8 cellular contexts compared by ENCODE assay signal in the genomic region with DNA sequence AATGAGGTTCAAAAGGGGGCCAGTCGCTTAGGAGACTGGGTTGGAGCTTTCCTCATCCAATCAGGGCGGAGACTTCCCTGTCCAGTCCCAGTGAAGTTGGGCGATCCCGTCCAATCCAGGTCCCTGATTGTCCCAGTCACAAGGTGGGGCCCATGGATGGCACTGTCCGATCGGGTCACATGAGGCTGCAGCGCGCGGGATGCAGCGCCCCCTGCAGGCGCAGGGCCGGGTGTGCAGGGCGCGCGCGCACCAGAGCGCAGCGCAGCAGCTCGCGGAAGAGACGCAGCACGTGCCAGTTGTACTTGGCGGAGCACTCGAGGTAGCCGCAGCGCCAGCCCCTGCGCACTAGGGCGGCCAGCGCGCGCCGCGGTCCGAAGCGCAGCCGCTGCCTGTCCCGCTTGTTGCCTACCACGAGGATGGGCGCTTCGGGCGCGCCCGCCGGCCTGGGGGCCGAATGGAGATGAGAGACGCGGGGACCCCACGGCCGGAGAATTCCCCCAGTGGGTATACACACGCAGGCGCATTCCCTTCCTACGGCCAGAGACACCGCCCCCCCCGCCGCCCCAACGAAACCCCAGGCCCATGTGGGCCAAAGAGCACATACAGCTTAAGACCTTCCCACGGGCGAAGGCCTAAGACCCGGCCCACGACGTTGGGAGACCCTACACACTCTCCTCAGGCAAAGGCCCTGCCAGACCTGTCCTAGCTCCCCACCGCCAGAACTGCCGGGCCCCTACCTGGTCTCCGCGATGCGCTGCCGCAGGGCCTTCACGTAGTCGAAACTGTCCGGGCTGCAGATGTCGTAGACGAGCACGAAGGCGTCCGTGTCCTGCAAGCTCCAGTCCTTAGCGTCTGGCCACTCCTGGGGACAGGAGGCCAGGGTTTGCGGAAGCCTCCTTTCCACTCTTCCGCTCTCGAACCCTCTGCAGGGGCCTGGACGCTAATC. TPM values are rescaled to one million over a fixed set of nuclear protein-coding genes. Genes with fewer than 3 reads are reported as not detected.
DNase-seq lines count a peak whose midpoint lies in the region; ATAC-seq and TF ChIP-seq lines count a peak whose summit lies in the region.

No MANE protein-coding gene starts in this region.

- H3K9ac ChIP-seq in mammary epithelial cell (ENCODE audit: insufficient read depth, low read length): no peak overlapping the region

- ATAC-seq in GM21786 (IDR thresholded peaks at IDR 0.05; ENCODE audit: unreplicated experiment): no peak
- ATAC-seq in GM18907 (IDR thresholded peaks at IDR 0.05; ENCODE audit: unreplicated experiment): no peak

- H3K4me2 ChIP-seq in mammary epithelial cell (ENCODE audit: insufficient read depth, low read depth, low read length): no peak overlapping the region

- 67% methylated on average over 19 of the region's 80 CpGs for WGBS in mammary epithelial cell (ENCODE audit: low coverage, missing lambda C conversion rate)

- no peak overlapping the region for H3K27ac ChIP-seq in mammary epithelial cell (ENCODE audit: insufficient read depth, low read depth, low read length)
- H3K27ac ChIP-seq in uterus: no peak overlapping the region

- no peak overlapping the region for H2AFZ ChIP-seq in mammary epithelial cell (ENCODE audit: low read depth, low read length)

- DNase-seq in 8988T (peak; percentile 64), HFFc6 (no peak), mammary epithelial cell (no peak), left kidney (ENCODE audit: low read depth, low spot score) (peak; percentile 82), uterus (peak in 1 of 2 donors; percentile 35), superior temporal gyrus (ENCODE audit: extremely low spot score) (no peak)

- TF ChIP-seq CTCF in HFFc6 (IDR thresholded peaks at IDR 0.05) (peak; percentile 83), mammary epithelial cell (conservative IDR thresholded peaks at IDR 0.05 in 1 of 2, IDR thresholded peaks at IDR 0.05 in 1 of 2; ENCODE audit: extremely low read depth in 1 of 2, insufficient read depth in 1 of 2, low read depth in 1 of 2, low read length in 2 of 2) (peak; percentile 53), uterus (IDR thresholded peaks at IDR 0.05) (peak in 3 of 4 experiments; percentile 42 to 48 (median 42))

- BruUV-seq in mammary epithelial cell (replicated peaks; lab: Mats Ljungman, UMichigan): no TSS peak

- CTCF ChIA-PET in mammary epithelial cell (lab: Charles Lee; ENCODE audit: low non-redundant PET): interaction anchor here (0.6 to 0.7 kb wide), 2 partner anchors 16 to 428 kb away, joined by 3 to 11 read pairs; no protein-coding TSS in a partner anchor

- H3K36me3 ChIP-seq in mammary epithelial cell (ENCODE audit: insufficient read depth, low read length) (peaks cover 2% of the 10 kb centered on the region), uterus (no peaks in the 10 kb centered on the region)

- H3K9me3 Mint-ChIP-seq in HFFc6: no peaks in the 10 kb centered on the region

- peaks cover 4% of the 10 kb centered on the region; the same call in 1 of the 2 replicates for H3K36me3 Mint-ChIP-seq in HFFc6 (ENCODE audit: low read depth)

- H3K4me1 ChIP-seq in mammary epithelial cell (ENCODE audit: insufficient read depth, low read length) (peaks cover 39% of the 10 kb centered on the region), uterus (peaks cover 7 to 45% of the 10 kb centered on the region in 2 donors)

- intact Hi-C loops in mammary epithelial cell (cut with micrococcal nuclease) (no loop called here), uterus (cut with DNase I; ENCODE audit: low total_unique reads) (no loop called here)

- dilution Hi-C loops in mammary epithelial cell (cut with HindIII; ENCODE audit: low sequenced_read_pairs): loop anchor here (5.0 kb wide), 1 partner anchor 64 kb away; no protein-coding TSS in a partner anchor

- H3K9me3 ChIP-seq in mammary epithelial cell (replicated peaks; ENCODE audit: insufficient read depth, low read length) (no peaks in the 10 kb centered on the region), uterus (no peaks in the 10 kb centered on the region)

- in situ Hi-C loops in mammary epithelial cell (cut with MboI; ENCODE audit: low sequenced_read_pairs in 2 of 2): no loop called here

- peak overlapping the region; percentile 65; the same call in 1 of the 2 replicates for H3K27ac Mint-ChIP-seq in HFFc6

- H3K4me3 ChIP-seq in mammary epithelial cell (replicated peaks in 1 of 3; ENCODE audit: insufficient read depth in 1 of 3, low read depth in 2 of 3, low read length in 3 of 3) (no peak overlapping the region), uterus (no peak overlapping the region)

- peaks cover 10% of the 10 kb centered on the region for H3K27me3 ChIP-seq in mammary epithelial cell (ENCODE audit: insufficient read depth, low read length)
- peaks cover 17 to 21% of the 10 kb centered on the region in 2 donors for H3K27me3 ChIP-seq in uterus

- peaks cover 21% of the 10 kb centered on the region for H3K27me3 Mint-ChIP-seq in HFFc6 (ENCODE audit: insufficient read depth)

- peaks cover 26% of the 10 kb centered on the region for H3K4me1 Mint-ChIP-seq in HFFc6 (ENCODE audit: low read depth)

- TF ChIP-seq POLR2A in uterus (IDR thresholded peaks at IDR 0.05): no peak

- H3K79me2 ChIP-seq in mammary epithelial cell (ENCODE audit: insufficient read depth, low read length): peaks cover 18% of the 10 kb centered on the region

- H3K4me3 Mint-ChIP-seq in HFFc6: no peak overlapping the region

- H4K20me1 ChIP-seq in mammary epithelial cell (ENCODE audit: insufficient read depth, low read length): no peaks in the 10 kb centered on the region

RNA-seq across cellular contexts. Expression of a gene that starts 2.1 kb away (rescaled TPM):
- under 1 TPM in 2 of 6 experiments, not detected in 4; 0.24 to 0.28 TPM for total RNA-seq in HFFc6 (2021; fragmentation: NEBNext Ultra II Directional; extraction: Animal tissue kit (Norgen Biotek cat#: 25700))
- total RNA-seq in mammary epithelial cell (under 1 TPM in 1 of 2 donors, not detected in 1; 0.66 TPM), uterus (1 to 10 TPM in 1 of 4 donors, under 1 TPM in 2, not detected in 1; 0.35 to 3.2 (median 0.79) TPM)
- not detected for polyA plus RNA-seq in mammary epithelial cell
- not detected for polyA minus RNA-seq in mammary epithelial cell

RNA-seq across cellular contexts. Expression of a gene that starts 6.9 kb away (rescaled TPM):
- total RNA-seq in HFFc6 (2021; fragmentation: NEBNext Ultra II Directional; extraction: Animal tissue kit (Norgen Biotek cat#: 25700)): 10 to 100 TPM; 40.5 to 48.8 (median 43.3) TPM
- 10 to 100 TPM; 15.8 to 29.7 TPM for total RNA-seq in mammary epithelial cell
- 27.6 TPM for polyA plus RNA-seq in mammary epithelial cell
- 7.9 TPM for polyA minus RNA-seq in mammary epithelial cell
- 10 to 100 TPM in 2 of 4 donors, 1 to 10 TPM in 2; 2.4 to 29.6 (median 11.9) TPM for total RNA-seq in uterus

RNA-seq across cellular contexts. Expression of a gene that starts 45.3 kb away (rescaled TPM):
- 100 to 1,000 TPM; 200 to 291 (median 270) TPM for total RNA-seq in HFFc6 (2021; fragmentation: NEBNext Ultra II Directional; extraction: Animal tissue kit (Norgen Biotek cat#: 25700))
- total RNA-seq in mammary epithelial cell: 100 to 1,000 TPM; 164 to 307 TPM
- polyA plus RNA-seq in mammary epithelial cell: 307 TPM
- polyA minus RNA-seq in mammary epithelial cell: 305 TPM
- total RNA-seq in uterus: 100 to 1,000 TPM; 120 to 221 (median 137) TPM

RNA-seq across cellular contexts. Expression of a gene that starts 45.6 kb away (rescaled TPM):
- 10 to 100 TPM; 19.4 to 24.0 (median 21.0) TPM for total RNA-seq in HFFc6 (2021; fragmentation: NEBNext Ultra II Directional; extraction: Animal tissue kit (Norgen Biotek cat#: 25700))
- total RNA-seq in mammary epithelial cell (10 to 100 TPM; 18.0 to 25.7 TPM), uterus (10 to 100 TPM in 3 of 4 donors, 1 to 10 TPM in 1; 6.5 to 46.6 (median 26.1) TPM)
- 14.1 TPM for polyA plus RNA-seq in mammary epithelial cell
- 5.2 TPM for polyA minus RNA-seq in mammary epithelial cell

Comparison
In these comparisons a context has a peak if more than half of its experiments do, and no peak if none do; other contexts are left out.
1. DNase-seq: peak in 8988T (single experiment) and left kidney (single experiment); none in HFFc6 (single experiment), mammary epithelial cell (single experiment) and superior temporal gyrus (single experiment).
2. Peak in every context shown above with its lines, with median percentiles within 50 percentile points of each other: CTCF ChIP-seq.